ENCODE assay signal across 26 cellular contexts in genomic region chr4:39429476-39430310, GRCh38. TPM values are rescaled to one million over a fixed set of nuclear protein-coding genes. Genes with fewer than 3 reads are reported as not detected.
"Had no signal": no experiment of that assay in that cellular context is flagged by ENCODE, and none has a peak within 500 bp of the region (broad histone marks: within the 10 kb centered on the region; RNA-seq: fewer than 3 reads in every experiment).

No MANE protein-coding gene starts in this region.

- H3K36me3 Mint-ChIP-seq: activated CD4-positive, alpha-beta memory T cell treated with anti-CD3 and anti-CD28 coated beads for 36 hours; activated naive CD4-positive, alpha-beta T cell treated with anti-CD3 and anti-CD28 coated beads, Interleukin-2, amount 50 U/mL, for 24 hours; mesothelial cell of epicardium; naive B cell had no signal

- H3K4me1 Mint-ChIP-seq: activated CD4-positive, alpha-beta T cell treated with anti-CD3 and anti-CD28 coated beads, Interleukin-2, amount 10 ng/mL, durations not matched to agents 24 days and 14 days; activated naive CD4-positive, alpha-beta T cell treated with anti-CD3 and anti-CD28 coated beads, Interleukin-2, amount 50 U/mL, for 24 hours; activated T-helper 17 cell treated with anti-CD3 and anti-CD28 coated beads, Interleukin-2, amount 50 U/mL, for 72 hours; naive B cell had no signal

- H3K4me3 ChIP-seq: body of pancreas, esophagus squamous epithelium, ovary, prostate gland, sigmoid colon, smooth muscle cell, tibial nerve had no signal

- H3K4me1 ChIP-seq: prostate gland, sigmoid colon, tibial nerve had no signal

- H3K27me3 Mint-ChIP-seq: activated CD4-positive, alpha-beta memory T cell treated with anti-CD3 and anti-CD28 coated beads for 36 hours; activated CD4-positive, alpha-beta T cell treated with anti-CD3 and anti-CD28 coated beads, Interleukin-2, amount 10 ng/mL, durations not matched to agents 24 days and 14 days; activated naive CD4-positive, alpha-beta T cell treated with anti-CD3 and anti-CD28 coated beads, Interleukin-2, amount 50 U/mL, for 24 hours; activated T-cell treated with anti-CD3 and anti-CD28 coated beads, Interleukin-2, amount 50 U/mL, for 24 hours; activated T-helper 17 cell treated with anti-CD3 and anti-CD28 coated beads, Interleukin-2, amount 50 U/mL, for 72 hours; naive B cell had no signal

- DNase-seq: activated CD4-positive, alpha-beta memory T cell treated with anti-CD3 and anti-CD28 coated beads for 36 hours; activated CD4-positive, alpha-beta T cell treated with anti-CD3 and anti-CD28 coated beads, Interleukin-2, amount 10 ng/mL, durations not matched to agents 24 days and 14 days; activated CD8-positive, alpha-beta memory T cell treated with anti-CD3 and anti-CD28 coated beads, Interleukin-2, amount 50 U/mL, for 4 hours; activated T-cell treated with anti-CD3 and anti-CD28 coated beads, Interleukin-2, amount 50 U/mL, for 24 hours; aorta; body of pancreas; dermis blood vessel endothelial cell; effector CD4-positive, alpha-beta T cell; esophagus squamous epithelium; naive B cell; nephron progenitor cell; ovary; retina; sigmoid colon; stimulated activated CD4-positive, alpha-beta T cell treated with anti-CD3 and anti-CD28 coated beads, Interleukin-1b, Interleukin-23, amount 100 ng/mL, for 48 hours; stimulated activated naive CD4-positive, alpha-beta T cell; T-helper 9 cell had no signal

- H3K27me3 ChIP-seq: body of pancreas, esophagus squamous epithelium, ovary, sigmoid colon, tibial nerve had no signal

- H3K36me3 ChIP-seq: esophagus squamous epithelium, ovary, prostate gland, sigmoid colon, tibial nerve had no signal

- H3K4me3 Mint-ChIP-seq: activated CD4-positive, alpha-beta memory T cell treated with anti-CD3 and anti-CD28 coated beads for 36 hours; activated CD4-positive, alpha-beta T cell treated with anti-CD3 and anti-CD28 coated beads, Interleukin-2, amount 10 ng/mL, durations not matched to agents 24 days and 14 days; activated naive CD4-positive, alpha-beta T cell treated with anti-CD3 and anti-CD28 coated beads, Interleukin-2, amount 50 U/mL, for 24 hours; activated T-cell treated with anti-CD3 and anti-CD28 coated beads, Interleukin-2, amount 50 U/mL, for 24 hours; activated T-helper 17 cell treated with anti-CD3 and anti-CD28 coated beads, Interleukin-2, amount 50 U/mL, for 72 hours; mesothelial cell of epicardium; naive B cell; nephron progenitor cell; T-helper 1 cell treated with Interleukin-12 subunit alpha and Interleukin-12 subunit beta and Interleukin-4 antibody, amounts not matched to agents 30 μg/mL and 1 μg/mL, for 36 hours had no signal

- H3K9me3 Mint-ChIP-seq: activated CD4-positive, alpha-beta memory T cell treated with anti-CD3 and anti-CD28 coated beads for 36 hours; activated CD4-positive, alpha-beta T cell treated with anti-CD3 and anti-CD28 coated beads, Interleukin-2, amount 10 ng/mL, durations not matched to agents 24 days and 14 days; activated naive CD4-positive, alpha-beta T cell treated with anti-CD3 and anti-CD28 coated beads, Interleukin-2, amount 50 U/mL, for 24 hours; activated T-cell treated with anti-CD3 and anti-CD28 coated beads, Interleukin-2, amount 50 U/mL, for 24 hours; activated T-helper 17 cell treated with anti-CD3 and anti-CD28 coated beads, Interleukin-2, amount 50 U/mL, for 72 hours; mesothelial cell of epicardium; naive B cell; nephron progenitor cell; T-helper 1 cell treated with Interleukin-12 subunit alpha and Interleukin-12 subunit beta and Interleukin-4 antibody, amounts not matched to agents 30 μg/mL and 1 μg/mL, for 36 hours had no signal

- H3K27ac ChIP-seq: body of pancreas, esophagus squamous epithelium, ovary, prostate gland, sigmoid colon, tibial nerve, VCaP had no signal

- H3K4me2 ChIP-seq: smooth muscle cell had no signal

- H3K9me3 ChIP-seq: body of pancreas, esophagus squamous epithelium, ovary, prostate gland, sigmoid colon, tibial nerve had no signal

- H3K27ac Mint-ChIP-seq: activated CD4-positive, alpha-beta memory T cell treated with anti-CD3 and anti-CD28 coated beads for 36 hours; activated CD4-positive, alpha-beta T cell treated with anti-CD3 and anti-CD28 coated beads, Interleukin-2, amount 10 ng/mL, durations not matched to agents 24 days and 14 days; activated naive CD4-positive, alpha-beta T cell treated with anti-CD3 and anti-CD28 coated beads, Interleukin-2, amount 50 U/mL, for 24 hours; activated T-cell treated with anti-CD3 and anti-CD28 coated beads, Interleukin-2, amount 50 U/mL, for 24 hours; activated T-helper 17 cell treated with anti-CD3 and anti-CD28 coated beads, Interleukin-2, amount 50 U/mL, for 72 hours; mesothelial cell of epicardium; nephron progenitor cell; T-helper 1 cell treated with Interleukin-12 subunit alpha and Interleukin-12 subunit beta and Interleukin-4 antibody, amounts not matched to agents 30 μg/mL and 1 μg/mL, for 36 hours had no signal

RNA-seq across cellular contexts. Expression of gene KLB, which starts 23.0 kb away (rescaled TPM):
- total RNA-seq: activated CD4-positive, alpha-beta memory T cell treated with anti-CD3 and anti-CD28 coated beads for 36 hours; activated CD4-positive, alpha-beta T cell treated with anti-CD3 and anti-CD28 coated beads, Interleukin-2, amount 10 ng/mL, durations not matched to agents 24 days and 14 days; activated CD8-positive, alpha-beta memory T cell treated with anti-CD3 and anti-CD28 coated beads for 36 hours; activated T-helper 17 cell treated with anti-CD3 and anti-CD28 coated beads, Interleukin-2, amount 50 U/mL, for 72 hours; aorta; dermis blood vessel endothelial cell; mesothelial cell of epicardium had no signal
- polyA plus RNA-seq: smooth muscle cell had no signal
